ENCODE assay signal across 1 cellular context in genomic region chr3:40497288-40497687, GRCh38.
TF ChIP-seq lines count a peak whose summit lies in the region.

No MANE protein-coding gene starts in this region.

TF ChIP-seq in K562, 482 proteins besides CTCF, POLR2A, EP300 and RAD21:
- TF ChIP-seq RFX7 (CRISPR knock-in tag; IDR thresholded peaks at IDR 0.05) (no peak), ZBTB8A (IDR thresholded peaks at IDR 0.05; ENCODE audit: partially characterized antibody) (no peak), ELF4 (CRISPR knock-in tag; IDR thresholded peaks at IDR 0.05) (no peak), EP400 (IDR thresholded peaks at IDR 0.05) (no peak), ZNF518B (CRISPR knock-in tag; IDR thresholded peaks at IDR 0.05) (no peak), SMARCC2 (IDR thresholded peaks at IDR 0.05; ENCODE audit: low read depth) (no peak), ZNF766 (CRISPR knock-in tag; conservative IDR thresholded peaks at IDR 0.05) (no peak), ZNF717 (CRISPR knock-in tag; IDR thresholded peaks at IDR 0.05) (no peak), ZNF445 (CRISPR knock-in tag; IDR thresholded peaks at IDR 0.05; ENCODE audit: low read depth) (no peak), CBX1 (IDR thresholded peaks at IDR 0.05; ENCODE audit: low read depth) (no peak), SETDB1 (IDR thresholded peaks at IDR 0.05; ENCODE audit: low read length) (no peak), TRIM28 (IDR thresholded peaks at IDR 0.05) (no peak), SRSF3 (IDR thresholded peaks at IDR 0.05; ENCODE audit: insufficient read depth, low read length) (no peak), SLC30A9 (CRISPR knock-in tag; IDR thresholded peaks at IDR 0.05) (no peak), BCOR (IDR thresholded peaks at IDR 0.05) (no peak), ZNF778 (CRISPR knock-in tag; IDR thresholded peaks at IDR 0.05) (no peak)
